In genomic region chr2:98935111-98935770, GRCh38 we compare ENCODE assay signal across 8 cellular contexts. TPM values are rescaled to one million over a fixed set of nuclear protein-coding genes. Genes with fewer than 3 reads are reported as not detected.
DNase-seq lines count a peak whose midpoint lies in the region; TF ChIP-seq lines count a peak whose summit lies in the region.

No MANE protein-coding gene starts in this region.

- H3K4me3 ChIP-seq in iPS-18a (ENCODE audit: low read length) (peak overlapping the region; percentile 44), spleen (peak overlapping the region; percentile 34 to 72 (median 38))

- H3K27ac ChIP-seq in VCaP: peak overlapping the region; percentile 22; the same call in 1 of the 2 replicates
- no peak overlapping the region for H3K27ac ChIP-seq in iPS-18a (ENCODE audit: low read length)
- H3K27ac ChIP-seq in spleen: peak overlapping the region in 3 of 8 donors; percentile 18 to 53 (median 28)

- H3K27me3 ChIP-seq in iPS-18a (ENCODE audit: control insufficient read depth, insufficient read depth, low read length) (peaks cover 63% of the 10 kb centered on the region), spleen (replicated peaks in 1 of 7) (peaks cover 4 to 64% (median 40%) of the 10 kb centered on the region in 7 donors)

- no peak for TF ChIP-seq POLR2A in spleen (IDR thresholded peaks at IDR 0.05)

- H3K9me3 ChIP-seq in iPS-18a (ENCODE audit: control insufficient read depth, low read depth, low read length): no peaks in the 10 kb centered on the region
- no peaks in the 10 kb centered on the region for H3K9me3 ChIP-seq in spleen

- DNase-seq in NCI-H1436 (lab: John Stamatoyannopoulos, UW): peak; percentile 30
- no peak for DNase-seq in NCI-H1436 treated with DMSO at 0.1 percent for 48 hours (lab: John Stamatoyannopoulos, UW)
- no peak for DNase-seq in spleen
- DNase-seq in NCI-H774 (lab: John Stamatoyannopoulos, UW): no peak
- no peak for DNase-seq in glomerular visceral epithelial cell (ENCODE audit: extremely low spot score)
- DNase-seq in GM19240 (ENCODE audit: insufficient read length, low spot score): no peak

- WGBS in spleen, 5 donors: 22 to 30% (median 24%) methylated on average over 19 of the region's 19 CpGs

- H3K36me3 ChIP-seq in iPS-18a (ENCODE audit: control insufficient read depth, low read depth, low read length) (no peaks in the 10 kb centered on the region), spleen (no peaks in the 10 kb centered on the region)

- intact Hi-C loops in spleen (cut with DNase I; ENCODE audit: low total_unique reads): no loop called here

- TF ChIP-seq CTCF in VCaP (conservative IDR thresholded peaks at IDR 0.05) (no peak), spleen (IDR thresholded peaks at IDR 0.05 in 8 of 11, conservative IDR thresholded peaks at IDR 0.05 in 3 of 11) (no peak)

- H3K4me1 ChIP-seq in iPS-18a (ENCODE audit: control insufficient read depth, low read depth, low read length) (peaks cover 5% of the 10 kb centered on the region), spleen (peaks cover 10 to 36% (median 19%) of the 10 kb centered on the region in 6 donors)

- H3K9ac ChIP-seq in iPS-18a (ENCODE audit: low read length): no peak overlapping the region

RNA-seq across cellular contexts. Expression of gene CRACDL, which starts 0.8 kb away (rescaled TPM):
- total RNA-seq in spleen: 1 to 10 TPM; 1.0 to 5.1 (median 2.1) TPM
- polyA plus RNA-seq in spleen: under 1 TPM; 0.52 to 0.77 (median 0.76) TPM
